In genomic region chr10:119341236-119342016, GRCh38 we compare ENCODE assay signal across 8 cellular contexts.
A peak's percentile ranks its signal among the peaks of the same experiment; 100 is the strongest.
DNase-seq lines count a peak whose midpoint lies in the region; ATAC-seq lines count a peak whose summit lies in the region.

No MANE protein-coding gene starts in this region.

- peak in 1 of 3 donors; percentile 60 for DNase-seq in CD4-positive, CD25-positive, alpha-beta regulatory T cell
- DNase-seq in SJCRH30: peak; percentile 60 to 68
- DNase-seq in astrocyte of the hippocampus (ENCODE audit: low read depth, low spot score): peak; percentile 77
- peak; percentile 40 to 71 for DNase-seq in lung microvascular endothelial cell (ENCODE audit: low read depth in 2 of 2)
- peak; percentile 15 for DNase-seq in stimulated activated naive B cell treated with anti-CD40 and anti-IgM and Interleukin-4, amounts not matched to agents 10 μg/mL and 1 μg/mL and 100 μg/mL, for 72 hours
- DNase-seq in SKM-1 treated with dmso at 0.1 percent for 144 hours (lab: John Stamatoyannopoulos, UW; ENCODE audit: unreplicated experiment): no peak

- peaks cover 38% of the 10 kb centered on the region for H3K36me3 Mint-ChIP-seq in CD4-positive, CD25-positive, alpha-beta regulatory T cell
- peaks cover 26 to 36% of the 10 kb centered on the region in 2 donors for H3K36me3 Mint-ChIP-seq in stimulated activated naive B cell treated with anti-CD40 and anti-IgM and Interleukin-4, amounts not matched to agents 10 μg/mL and 1 μg/mL and 100 μg/mL, for 72 hours

- H3K4me3 Mint-ChIP-seq in CD4-positive, CD25-positive, alpha-beta regulatory T cell: peak overlapping the region in 1 of 4 donors; percentile 21
- no peak overlapping the region for H3K4me3 Mint-ChIP-seq in stimulated activated naive B cell treated with anti-CD40 and anti-IgM and Interleukin-4, amounts not matched to agents 10 μg/mL and 1 μg/mL and 100 μg/mL, for 72 hours

- H3K4me1 Mint-ChIP-seq in CD4-positive, CD25-positive, alpha-beta regulatory T cell: peaks cover 14 to 49% (median 37%) of the 10 kb centered on the region in 4 donors
- H3K4me1 Mint-ChIP-seq in stimulated activated naive B cell treated with anti-CD40 and anti-IgM and Interleukin-4, amounts not matched to agents 10 μg/mL and 1 μg/mL and 100 μg/mL, for 72 hours: peaks cover 39 to 52% of the 10 kb centered on the region in 2 donors

- H3K27me3 Mint-ChIP-seq in CD4-positive, CD25-positive, alpha-beta regulatory T cell: no peaks in the 10 kb centered on the region
- H3K27me3 Mint-ChIP-seq in stimulated activated naive B cell treated with anti-CD40 and anti-IgM and Interleukin-4, amounts not matched to agents 10 μg/mL and 1 μg/mL and 100 μg/mL, for 72 hours: no peaks in the 10 kb centered on the region

- peaks cover 2% of the 10 kb centered on the region for H3K36me3 ChIP-seq in CD4-positive, CD25-positive, alpha-beta regulatory T cell (ENCODE audit: control insufficient read depth, insufficient read depth, low read length)
- no peaks in the 10 kb centered on the region for H3K36me3 ChIP-seq in SJCRH30

- no peaks in the 10 kb centered on the region for H3K27me3 ChIP-seq in CD4-positive, CD25-positive, alpha-beta regulatory T cell (ENCODE audit: control insufficient read depth, insufficient read depth, low read length)
- H3K27me3 ChIP-seq in SJCRH30: no peaks in the 10 kb centered on the region

- no peaks in the 10 kb centered on the region for H3K9me3 Mint-ChIP-seq in CD4-positive, CD25-positive, alpha-beta regulatory T cell
- H3K9me3 Mint-ChIP-seq in stimulated activated naive B cell treated with anti-CD40 and anti-IgM and Interleukin-4, amounts not matched to agents 10 μg/mL and 1 μg/mL and 100 μg/mL, for 72 hours: no peaks in the 10 kb centered on the region

- no peak overlapping the region for H3K27ac ChIP-seq in CD4-positive, CD25-positive, alpha-beta regulatory T cell (ENCODE audit: insufficient read depth, low read length, poor library complexity, severe bottlenecking)
- peak overlapping the region; percentile 28 for H3K27ac ChIP-seq in SJCRH30

- H3K4me1 ChIP-seq in CD4-positive, CD25-positive, alpha-beta regulatory T cell (ENCODE audit: control insufficient read depth, insufficient read depth, low read length, poor library complexity, severe bottlenecking): no peaks in the 10 kb centered on the region
- H3K4me1 ChIP-seq in SJCRH30: peaks cover 38% of the 10 kb centered on the region

- H3K9me3 ChIP-seq in CD4-positive, CD25-positive, alpha-beta regulatory T cell (ENCODE audit: control insufficient read depth in 2 of 2, low read length in 2 of 2): no peaks in the 10 kb centered on the region
- no peaks in the 10 kb centered on the region for H3K9me3 ChIP-seq in SJCRH30 (replicated peaks)

- H3K27ac Mint-ChIP-seq in CD4-positive, CD25-positive, alpha-beta regulatory T cell: peak overlapping the region in 2 of 3 donors; percentile 67 to 81
- H3K27ac Mint-ChIP-seq in stimulated activated naive B cell treated with anti-CD40 and anti-IgM and Interleukin-4, amounts not matched to agents 10 μg/mL and 1 μg/mL and 100 μg/mL, for 72 hours: peak overlapping the region; percentile 37

- no peak overlapping the region for H3K4me3 ChIP-seq in CD4-positive, CD25-positive, alpha-beta regulatory T cell (ENCODE audit: low read depth, low read length)
- no peak overlapping the region; the same call in 1 of the 2 replicates for H3K4me3 ChIP-seq in SJCRH30

- ATAC-seq in CD4-positive, CD25-positive, alpha-beta regulatory T cell (ENCODE audit: low read depth in 2 of 2): peak; percentile 88 to 91
- peak; percentile 84 to 94 for ATAC-seq in stimulated activated naive B cell treated with anti-CD40 and anti-IgM and Interleukin-4, amounts not matched to agents 10 μg/mL and 1 μg/mL and 100 μg/mL, for 72 hours (replicated peaks)
- ATAC-seq in GM18858 (IDR thresholded peaks at IDR 0.05; ENCODE audit: unreplicated experiment) (no peak), HG03196 (IDR thresholded peaks at IDR 0.05; ENCODE audit: unreplicated experiment) (no peak)

Comparison
In these comparisons a context has a peak if more than half of its experiments do, and no peak if none do; other contexts are left out.
1. ATAC-seq: peak in CD4-positive, CD25-positive, alpha-beta regulatory T cell (2 of 2) and stimulated activated naive B cell treated with anti-CD40 and anti-IgM and Interleukin-4, amounts not matched to agents 10 μg/mL and 1 μg/mL and 100 μg/mL, for 72 hours (2 of 2); none in GM18858 (single experiment) and HG03196 (single experiment).